ENCODE assay signal across 1 cellular context in the genomic region with DNA sequence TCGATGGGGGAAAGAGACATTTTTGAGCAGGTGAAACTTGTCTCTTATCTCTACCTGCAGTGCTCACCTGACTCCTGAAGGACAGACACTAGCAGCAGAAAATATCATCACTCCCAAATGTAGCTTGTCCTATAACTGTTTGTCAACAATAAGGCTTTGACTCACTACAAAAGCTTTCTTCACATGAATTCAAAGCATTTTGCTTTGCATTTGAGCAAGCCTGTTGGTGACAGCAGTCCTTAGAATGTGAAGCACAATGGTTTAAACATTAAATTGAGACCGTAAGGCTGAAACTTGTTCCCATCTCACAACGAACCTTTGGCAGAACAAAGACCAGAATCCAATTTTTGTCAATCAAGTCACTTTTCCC.
TF ChIP-seq lines count a peak whose summit lies in the region.

No MANE protein-coding gene starts in this region.

TF ChIP-seq in WTC11, 78 proteins besides CTCF, POLR2A, EP300 and RAD21 (continued from another document):
- TF ChIP-seq OVOL2 (CRISPR knock-in tag; IDR thresholded peaks at IDR 0.05; ENCODE audit: borderline replicate concordance) (no peak), ZNF219 (CRISPR knock-in tag; IDR thresholded peaks at IDR 0.05; ENCODE audit: borderline replicate concordance) (no peak), ATF3 (CRISPR knock-in tag; conservative IDR thresholded peaks at IDR 0.05) (no peak), TP53 (CRISPR knock-in tag; IDR thresholded peaks at IDR 0.05) (no peak), CBFB (CRISPR knock-in tag; IDR thresholded peaks at IDR 0.05; ENCODE audit: low read depth) (no peak), GTF2I (CRISPR knock-in tag; conservative IDR thresholded peaks at IDR 0.05) (no peak), TCF7 (CRISPR knock-in tag; IDR thresholded peaks at IDR 0.05; ENCODE audit: low read depth) (no peak), ESRRA (CRISPR knock-in tag; IDR thresholded peaks at IDR 0.05; ENCODE audit: borderline replicate concordance) (no peak), RORB (CRISPR knock-in tag; IDR thresholded peaks at IDR 0.05) (no peak)
